In the genomic region with DNA sequence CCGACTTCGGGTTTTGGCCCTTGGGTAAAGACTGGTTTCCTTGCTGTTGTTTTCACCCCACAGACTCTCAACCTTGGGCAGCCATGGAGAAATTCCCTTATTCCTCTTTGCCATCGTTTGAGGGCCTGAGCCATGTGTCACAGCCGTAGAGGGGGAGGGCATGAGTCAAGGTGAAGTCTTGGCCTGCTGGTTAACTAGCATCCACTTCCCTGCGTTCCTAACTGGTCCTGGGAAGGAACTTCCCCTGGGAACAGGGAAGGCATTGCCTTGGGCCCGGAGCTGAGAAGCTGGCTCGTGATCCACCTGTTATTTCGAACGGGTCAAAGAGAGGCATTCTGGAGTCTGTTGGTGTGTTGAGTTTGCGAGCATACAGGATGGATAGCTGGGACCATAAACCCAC, we compare ENCODE assay signal across 16 cellular contexts.
"Had no signal": no experiment of that assay in that cellular context is flagged by ENCODE, and none has a peak within 500 bp of the region (broad histone marks: within the 10 kb centered on the region; RNA-seq: fewer than 3 reads in every experiment).

No MANE protein-coding gene starts in this region.

- FAIRE-seq: colon, keratinocyte had no signal

- H3K4me3 ChIP-seq: heart left ventricle, psoas muscle, stomach, thoracic aorta had no signal

- H3K9me3 ChIP-seq: heart left ventricle, psoas muscle, stomach, thoracic aorta had no signal

- H3K27ac ChIP-seq: foreskin keratinocyte, heart left ventricle, psoas muscle, stomach, thoracic aorta, VCaP had no signal

- H3K4me1 ChIP-seq: foreskin keratinocyte, heart left ventricle, psoas muscle, stomach had no signal

- H3K27me3 ChIP-seq: stomach had no signal

- DNase-seq: activated CD4-positive, alpha-beta T cell treated with anti-CD3 and anti-CD28 coated beads for 4 hours; activated CD8-positive, alpha-beta memory T cell treated with anti-CD3 and anti-CD28 coated beads, Interleukin-2, amount 50 U/mL, for 48 hours; activated CD8-positive, alpha-beta T cell treated with anti-CD3 and anti-CD28 coated beads, Interleukin-2, amount 10 ng/mL, durations not matched to agents 7 days and 5 days; activated naive CD4-positive, alpha-beta T cell treated with Interleukin-2 at 50 U/mL for 16 hours; foreskin keratinocyte; heart left ventricle; left ventricle myocardium superior; mesendoderm; nephron progenitor cell; psoas muscle; stimulated activated CD4-positive, alpha-beta T cell treated with anti-CD3 and anti-CD28 coated beads, Interleukin-4, amount 100 ng/mL, for 24 hours; stomach had no signal

- H3K36me3 ChIP-seq: heart left ventricle, stomach, thoracic aorta had no signal
